In the genomic region with DNA sequence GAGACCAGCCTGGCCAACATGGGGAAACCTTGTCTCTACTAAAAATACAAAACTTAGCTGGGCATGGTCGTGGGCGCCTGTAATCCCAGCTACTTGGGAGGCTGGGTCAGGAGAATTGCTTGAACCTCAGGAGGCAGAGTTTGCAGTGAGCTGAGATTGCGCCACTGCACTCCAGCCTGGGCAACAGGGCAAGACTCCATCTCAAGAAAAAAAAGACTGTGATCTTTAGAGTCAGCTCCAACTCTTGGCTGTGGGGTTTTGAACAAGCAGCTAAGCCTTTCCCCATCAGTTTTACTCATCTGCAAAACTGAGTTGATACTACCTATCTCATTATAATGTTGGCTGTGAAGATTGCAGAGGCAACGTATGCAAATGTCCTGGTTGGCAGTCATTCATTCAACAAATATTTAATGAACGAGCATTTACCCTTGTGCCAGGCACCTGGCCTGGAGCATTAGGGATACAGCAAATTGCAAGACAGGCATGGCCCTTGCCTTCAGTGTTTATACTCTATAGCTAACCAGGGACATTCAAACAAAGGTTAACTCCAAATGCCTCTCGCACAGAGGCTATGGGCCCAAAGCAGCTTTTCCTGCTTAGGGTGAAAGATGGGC, we compare ENCODE assay signal across 13 cellular contexts. TPM values are rescaled to one million over a fixed set of nuclear protein-coding genes. Genes with fewer than 3 reads are reported as not detected.
DNase-seq lines count a peak whose midpoint lies in the region; ATAC-seq, FAIRE-seq and TF ChIP-seq lines count a peak whose summit lies in the region.
"Had no signal": no experiment of that assay in that cellular context is flagged by ENCODE, and none has a peak within 500 bp of the region (broad histone marks: within the 10 kb centered on the region; RNA-seq: fewer than 3 reads in every experiment).

No MANE protein-coding gene starts in this region.

- H4K20me1 ChIP-seq in Karpas-422 (ENCODE audit: insufficient read depth, low read depth, low read length) (no peaks in the 10 kb centered on the region), GM12878 (ENCODE audit: control insufficient read depth, insufficient read depth) (no peaks in the 10 kb centered on the region)

- in situ Hi-C loops in GM12878 (cut with MboI): loop anchor here (25.0 kb wide), 2 partner anchors 1596 to 1696 kb away; a partner anchor contains a TSS

- CTCF ChIA-PET in GM12878 (lab: Yijun Ruan, JAX): interaction anchor here (0.7 to 4.8 kb wide), 5 partner anchors 9 to 50 kb away, joined by 3 to 56 read pairs (median 3); no protein-coding TSS in a partner anchor

- H3K4me2 ChIP-seq in Karpas-422 (ENCODE audit: low read depth, low read length, poor library complexity, severe bottlenecking) (peak overlapping the region; percentile 75), GM12878 (ENCODE audit: control insufficient read depth, insufficient read depth) (peak overlapping the region; percentile 60)

- DNase-seq in NCI-H146 (lab: John Stamatoyannopoulos, UW) (peak; percentile 8), NCI-H146 treated with DMSO at 0.1 percent for 48 hours (lab: John Stamatoyannopoulos, UW; ENCODE audit: unreplicated experiment) (no peak), Karpas-422 (no peak), GM12878 (ENCODE audit: low read depth, low spot score) (no peak), prostate gland (ENCODE audit: low spot score) (no peak), germinal center (ENCODE audit: low spot score) (no peak)
- DNase-seq: NCI-H2171 treated with DMSO at 0.1 percent for 48 hours; stimulated activated CD4-positive, alpha-beta T cell treated with anti-CD3 and anti-CD28 coated beads, Interleukin-2, amount 100 ng/mL, for 48 hours; tibial artery had no signal

- TF ChIP-seq CTCF in GM12878 (IDR thresholded peaks at IDR 0.05 in 2 of 3, conservative IDR thresholded peaks at IDR 0.05 in 1 of 3; ENCODE audit: control insufficient read depth in 2 of 3, extremely low read depth in 1 of 3, insufficient read depth in 1 of 3, low read depth in 3 of 3, low read length in 3 of 3) (no peak), prostate gland (IDR thresholded peaks at IDR 0.05) (no peak)

- POLR2A ChIA-PET in GM12878 (lab: Charles Lee): interaction anchor here (6.4 to 14.9 kb wide), 3 partner anchors 18 to 38 kb away, joined by 47 to 329 read pairs (median 246); a partner anchor contains a TSS

- intact Hi-C loops in GM12878 (cut with micrococcal nuclease; ENCODE audit: unreplicated experiment) (loop anchor here (10.0 kb wide), 1 partner anchor 226 kb away; a partner anchor contains a TSS), prostate gland (cut with DNase I) (loop anchor here (5.0 kb wide), 1 partner anchor 39 kb away; a partner anchor contains a TSS)

- H3K27me3 ChIP-seq in Karpas-422 (ENCODE audit: low read length) (no peaks in the 10 kb centered on the region), GM12878 (replicated peaks in 1 of 2; ENCODE audit: control insufficient read depth in 2 of 2, insufficient read depth in 2 of 2, low read length in 1 of 2) (no peaks in the 10 kb centered on the region), prostate gland (replicated peaks; ENCODE audit: insufficient read depth) (no peaks in the 10 kb centered on the region)
- H3K27me3 ChIP-seq: tibial artery had no signal

- FAIRE-seq in GM12878 (lab: Jason Lieb, UNC): no peak
- FAIRE-seq: A204.1, frontal cortex had no signal

- no peak overlapping the region for H3K4me3 ChIP-seq in Karpas-422 (ENCODE audit: low read length)
- no peak overlapping the region for H3K4me3 ChIP-seq in GM12878
- no peak overlapping the region for H3K4me3 ChIP-seq in prostate gland

- no peaks in the 10 kb centered on the region for H3K9me2 ChIP-seq in Karpas-422 (replicated peaks; ENCODE audit: insufficient read depth, low read length)

- 0 out of 2 replicates have a peak, but pooled peaks cover 9% of the 10 kb centered on the region for H3K36me3 ChIP-seq in Karpas-422 (ENCODE audit: insufficient read depth, low read length)
- peaks cover 1 to 7% of the 10 kb centered on the region in 2 experiments; a peak in 2 of 4 replicates for H3K36me3 ChIP-seq in GM12878 (ENCODE audit: control insufficient read depth in 2 of 2, insufficient read depth in 2 of 2, low read length in 1 of 2)
- H3K36me3 ChIP-seq in prostate gland: no peaks in the 10 kb centered on the region
- H3K36me3 ChIP-seq: tibial artery had no signal

- TF ChIP-seq EP300 in GM12878 (IDR thresholded peaks at IDR 0.05; ENCODE audit: borderline replicate concordance in 1 of 2, control insufficient read depth in 1 of 2, low read depth in 2 of 2, low read length in 2 of 2): no peak

- H3K9ac ChIP-seq in Karpas-422 (ENCODE audit: low read length) (peak overlapping the region; percentile 0; the same call in 1 of the 2 replicates), GM12878 (ENCODE audit: control insufficient read depth, insufficient read depth, low read length) (peak overlapping the region; percentile 29)

- no TSS peak for BruUV-seq in GM12878 (replicated peaks; lab: Mats Ljungman, UMichigan)

- H3K4me1 ChIP-seq in Karpas-422 (ENCODE audit: low read length) (peaks cover 46% of the 10 kb centered on the region), GM12878 (ENCODE audit: control insufficient read depth, insufficient read depth, low read length) (peaks cover 67% of the 10 kb centered on the region), prostate gland (replicated peaks) (peaks cover 11% of the 10 kb centered on the region)

- no peak overlapping the region for H2AFZ ChIP-seq in Karpas-422 (ENCODE audit: low read length)
- H2AFZ ChIP-seq in GM12878 (ENCODE audit: control insufficient read depth, low read depth, low read length): no peak overlapping the region

- ATAC-seq in GM12878 (no peak), GM18519 (IDR thresholded peaks at IDR 0.05; ENCODE audit: low FRiP score, unreplicated experiment) (no peak), GM18907 (IDR thresholded peaks at IDR 0.05; ENCODE audit: unreplicated experiment) (no peak)

- 30% methylated on average over 6 of the region's 6 CpGs for WGBS in GM12878 (ENCODE audit: insufficient coverage, insufficient replicate concordance, low lambda C conversion rate, missing lambda C conversion rate)
- 75% methylated on average over 6 of the region's 6 CpGs for WGBS in prostate gland

- TF ChIP-seq RAD21 in GM12878 (IDR thresholded peaks at IDR 0.05; ENCODE audit: insufficient read depth, low read depth, low read length): no peak

- RAD21 ChIA-PET in GM12878 (lab: Charles Lee; ENCODE audit: unreplicated experiment): interaction anchor here (0.9 to 6.8 kb wide), 6 partner anchors 15 to 85 kb away, joined by 3 to 239 read pairs (median 28); a partner anchor contains a TSS

- H3K9me3 ChIP-seq in Karpas-422 (ENCODE audit: low read length) (no peaks in the 10 kb centered on the region), GM12878 (replicated peaks; ENCODE audit: control insufficient read depth, insufficient read depth, low read length) (peaks cover 2% of the 10 kb centered on the region; the same call in 2 of the 3 replicates), prostate gland (no peaks in the 10 kb centered on the region)
- H3K9me3 ChIP-seq: tibial artery had no signal

- SMC1A ChIA-PET in GM12878 (lab: Charles Lee; ENCODE audit: uncharacterized antibody, unreplicated experiment): interaction anchor here (0.6 to 6.9 kb wide), 9 partner anchors 8 to 230 kb away, joined by 3 to 251 read pairs (median 19); a partner anchor contains a TSS

- H3K27ac ChIP-seq in Karpas-422 (ENCODE audit: low read length) (peak overlapping the region; percentile 8; the same call in 1 of the 2 replicates), GM12878 (ENCODE audit: control insufficient read depth, insufficient read depth) (peak overlapping the region; percentile 100), prostate gland (peak overlapping the region; percentile 80 to 86)

- no peak for TF ChIP-seq POLR2A in GM12878 (IDR thresholded peaks at IDR 0.05; ENCODE audit: low read depth, low read length)
- TF ChIP-seq POLR2A in prostate gland (IDR thresholded peaks at IDR 0.05): no peak

- H3K79me2 ChIP-seq in Karpas-422 (ENCODE audit: low read length) (peaks cover 93% of the 10 kb centered on the region), GM12878 (ENCODE audit: control insufficient read depth, insufficient read depth, low read length) (peaks cover 80% of the 10 kb centered on the region)

TF ChIP-seq in GM12878, 131 proteins besides CTCF, POLR2A, EP300 and RAD21 (continues in another document):
- TF ChIP-seq FOXK2 (IDR thresholded peaks at IDR 0.05): no peak

RNA-seq across cellular contexts. Expression of a gene that starts 37.9 kb away (rescaled TPM):
- total RNA-seq in Karpas-422 (2014; rRNA removed; shearing (Covaris generic); ENCODE audit: low replicate concordance): 28.8 and 33.9 TPM in 2 replicates
- 62.6 and 68.7 TPM in 2 replicates for total RNA-seq in GM12878 (2013; cell fraction: nucleolus; rRNA removed)
- total RNA-seq in GM12878 (2014; rRNA removed) (45.5 and 47.0 TPM in 2 replicates), GM12878 (2014; rRNA removed; fragmentation: Illumina TruSeq; extraction: Trizol) (55.5 and 56.2 TPM in 2 replicates), GM12878 (2021) (83.9 and 85.0 TPM in 2 replicates), prostate gland (10 to 100 TPM; 57.4 to 93.6 TPM)
- polyA plus RNA-seq in GM12878 (2011; ENCODE audit: low read depth): 59.5 TPM
- polyA plus RNA-seq in GM12878 (2011; rRNA removed) (82.3 and 114 TPM in 2 replicates), GM12878 (2014; fragmentation: Illumina TruSeq; extraction: Trizol) (69.6 and 79.9 TPM in 2 replicates), GM12878 (2014; fragmentation: Nextera tagmentation; extraction: Ambion mirVana) (10 to 100 TPM; 21.0 to 27.2 TPM), GM12878 (2014; rRNA removed) (48.2 and 52.4 TPM in 2 replicates), GM12878 (2016; fragmentation: Nextera tagmentation; extraction: Ambion mirVana) (10 to 100 TPM; 30.2 to 34.1 TPM)
- polyA plus RNA-seq in GM12878 (2011; cell fraction: cytosol; rRNA removed): 72.5 and 86.5 TPM in 2 replicates
- polyA plus RNA-seq in GM12878 (2011; cell fraction: nucleus; rRNA removed): 31.9 and 38.5 TPM in 2 replicates
- 76.8 and 76.9 TPM in 2 replicates for polyA plus RNA-seq in GM12878 (2012)
- 137 and 147 TPM in 2 replicates for polyA minus RNA-seq in GM12878 (2011; rRNA and poly(A)+ RNA removed)
- 47.6 and 51.2 TPM in 2 replicates for polyA minus RNA-seq in GM12878 (2011; cell fraction: cytosol; rRNA and poly(A)+ RNA removed)
- polyA minus RNA-seq in GM12878 (2011; cell fraction: nucleus; rRNA and poly(A)+ RNA removed): 22.5 and 34.1 TPM in 2 replicates

Comparison
In these comparisons a context has a peak if more than half of its experiments do, and no peak if none do; other contexts are left out.
1. H3K27ac ChIP-seq: peak in every context shown above with its lines; median percentile 100 in GM12878; 83 in prostate gland; 8 in Karpas-422.